1 cellular context compared by ENCODE assay signal in the genomic region with DNA sequence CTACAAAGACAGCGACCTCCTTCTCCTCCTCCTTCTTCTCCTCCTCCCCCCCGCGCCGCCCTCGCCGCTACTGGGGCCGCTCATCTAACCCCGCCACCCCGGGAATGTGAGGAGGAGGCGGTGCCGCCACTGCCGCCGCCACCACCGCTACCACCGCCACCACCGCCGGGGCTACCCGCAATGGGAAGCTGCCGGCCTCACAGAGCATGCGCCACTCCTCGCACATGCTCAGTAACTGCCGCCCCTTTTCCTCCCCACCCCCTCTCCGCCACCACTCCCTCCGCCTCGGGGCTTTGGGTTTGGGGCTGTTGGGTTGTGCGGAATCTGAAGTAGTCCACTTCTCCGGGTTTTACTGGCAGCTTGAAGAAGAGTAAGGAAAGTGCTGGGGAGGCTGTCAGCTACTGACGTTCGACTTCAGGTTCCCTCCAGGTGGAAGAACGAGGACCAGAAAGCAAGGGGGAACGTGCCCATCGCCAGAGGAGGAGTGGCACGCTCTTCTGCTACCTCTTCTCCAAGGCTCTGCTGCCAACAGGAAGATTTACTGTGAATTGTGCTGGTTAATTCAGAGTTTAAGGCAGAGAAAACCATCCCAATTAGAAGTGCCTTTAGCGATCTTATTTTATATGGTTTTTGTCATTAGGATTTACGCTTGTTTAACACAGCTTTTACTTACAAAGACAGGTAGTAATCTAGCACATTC.
A peak's percentile ranks its signal among the peaks of the same experiment; 100 is the strongest.
TF ChIP-seq lines count a peak whose summit lies in the region.

A gene with protein sequence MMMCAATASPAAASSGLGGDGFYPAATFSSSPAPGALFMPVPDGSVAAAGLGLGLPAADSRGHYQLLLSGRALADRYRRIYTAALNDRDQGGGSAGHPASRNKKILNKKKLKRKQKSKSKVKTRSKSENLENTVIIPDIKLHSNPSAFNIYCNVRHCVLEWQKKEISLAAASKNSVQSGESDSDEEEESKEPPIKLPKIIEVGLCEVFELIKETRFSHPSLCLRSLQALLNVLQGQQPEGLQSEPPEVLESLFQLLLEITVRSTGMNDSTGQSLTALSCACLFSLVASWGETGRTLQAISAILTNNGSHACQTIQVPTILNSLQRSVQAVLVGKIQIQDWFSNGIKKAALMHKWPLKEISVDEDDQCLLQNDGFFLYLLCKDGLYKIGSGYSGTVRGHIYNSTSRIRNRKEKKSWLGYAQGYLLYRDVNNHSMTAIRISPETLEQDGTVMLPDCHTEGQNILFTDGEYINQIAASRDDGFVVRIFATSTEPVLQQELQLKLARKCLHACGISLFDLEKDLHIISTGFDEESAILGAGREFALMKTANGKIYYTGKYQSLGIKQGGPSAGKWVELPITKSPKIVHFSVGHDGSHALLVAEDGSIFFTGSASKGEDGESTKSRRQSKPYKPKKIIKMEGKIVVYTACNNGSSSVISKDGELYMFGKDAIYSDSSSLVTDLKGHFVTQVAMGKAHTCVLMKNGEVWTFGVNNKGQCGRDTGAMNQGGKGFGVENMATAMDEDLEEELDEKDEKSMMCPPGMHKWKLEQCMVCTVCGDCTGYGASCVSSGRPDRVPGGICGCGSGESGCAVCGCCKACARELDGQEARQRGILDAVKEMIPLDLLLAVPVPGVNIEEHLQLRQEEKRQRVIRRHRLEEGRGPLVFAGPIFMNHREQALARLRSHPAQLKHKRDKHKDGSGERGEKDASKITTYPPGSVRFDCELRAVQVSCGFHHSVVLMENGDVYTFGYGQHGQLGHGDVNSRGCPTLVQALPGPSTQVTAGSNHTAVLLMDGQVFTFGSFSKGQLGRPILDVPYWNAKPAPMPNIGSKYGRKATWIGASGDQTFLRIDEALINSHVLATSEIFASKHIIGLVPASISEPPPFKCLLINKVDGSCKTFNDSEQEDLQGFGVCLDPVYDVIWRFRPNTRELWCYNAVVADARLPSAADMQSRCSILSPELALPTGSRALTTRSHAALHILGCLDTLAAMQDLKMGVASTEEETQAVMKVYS (N-terminal part only) (minus strand): TSS at position 190 of the 700 bp plus-strand sequence. CDS start 319 bp downstream, outside the sequence.

TF ChIP-seq in K562, 482 proteins besides CTCF, POLR2A, EP300 and RAD21 (continued from another document and continues in another):
- TF ChIP-seq, protein P1, sequence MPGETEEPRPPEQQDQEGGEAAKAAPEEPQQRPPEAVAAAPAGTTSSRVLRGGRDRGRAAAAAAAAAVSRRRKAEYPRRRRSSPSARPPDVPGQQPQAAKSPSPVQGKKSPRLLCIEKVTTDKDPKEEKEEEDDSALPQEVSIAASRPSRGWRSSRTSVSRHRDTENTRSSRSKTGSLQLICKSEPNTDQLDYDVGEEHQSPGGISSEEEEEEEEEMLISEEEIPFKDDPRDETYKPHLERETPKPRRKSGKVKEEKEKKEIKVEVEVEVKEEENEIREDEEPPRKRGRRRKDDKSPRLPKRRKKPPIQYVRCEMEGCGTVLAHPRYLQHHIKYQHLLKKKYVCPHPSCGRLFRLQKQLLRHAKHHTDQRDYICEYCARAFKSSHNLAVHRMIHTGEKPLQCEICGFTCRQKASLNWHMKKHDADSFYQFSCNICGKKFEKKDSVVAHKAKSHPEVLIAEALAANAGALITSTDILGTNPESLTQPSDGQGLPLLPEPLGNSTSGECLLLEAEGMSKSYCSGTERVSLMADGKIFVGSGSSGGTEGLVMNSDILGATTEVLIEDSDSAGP (CRISPR knock-in tag; IDR thresholded peaks at IDR 0.05), result no peak
- TF ChIP-seq NONO (IDR thresholded peaks at IDR 0.05; ENCODE audit: low read depth in 2 of 2, low read length in 1 of 2), result no peak
- TF ChIP-seq MIER1 (IDR thresholded peaks at IDR 0.05; ENCODE audit: low read depth), result no peak
- TF ChIP-seq NFATC3 (IDR thresholded peaks at IDR 0.05), result no peak
- no peak for TF ChIP-seq ZSCAN32 (CRISPR knock-in tag; IDR thresholded peaks at IDR 0.05)
- TF ChIP-seq ZNF766 (CRISPR knock-in tag; conservative IDR thresholded peaks at IDR 0.05), result no peak
- TF ChIP-seq HDAC2 (IDR thresholded peaks at IDR 0.05), result no peak
- TF ChIP-seq JUND (IDR thresholded peaks at IDR 0.05; ENCODE audit: borderline replicate concordance, low read depth, low read length), result peak; percentile 63; the same call in 1 of the 2 replicates
- peak; percentile 23; the same call in 1 of the 3 replicates for TF ChIP-seq JUND (tag; IDR thresholded peaks at IDR 0.05; ENCODE audit: borderline replicate concordance, low read depth, low read length)
- TF ChIP-seq TAF7 (tag; IDR thresholded peaks at IDR 0.05), result no peak
- TF ChIP-seq CBX1 (IDR thresholded peaks at IDR 0.05; ENCODE audit: low read depth), result peak; percentile 22; the same call in 1 of the 2 replicates
- no peak for TF ChIP-seq RBM17 (IDR thresholded peaks at IDR 0.05; ENCODE audit: borderline replicate concordance, low read depth, low read length)
- TF ChIP-seq, protein P2, sequence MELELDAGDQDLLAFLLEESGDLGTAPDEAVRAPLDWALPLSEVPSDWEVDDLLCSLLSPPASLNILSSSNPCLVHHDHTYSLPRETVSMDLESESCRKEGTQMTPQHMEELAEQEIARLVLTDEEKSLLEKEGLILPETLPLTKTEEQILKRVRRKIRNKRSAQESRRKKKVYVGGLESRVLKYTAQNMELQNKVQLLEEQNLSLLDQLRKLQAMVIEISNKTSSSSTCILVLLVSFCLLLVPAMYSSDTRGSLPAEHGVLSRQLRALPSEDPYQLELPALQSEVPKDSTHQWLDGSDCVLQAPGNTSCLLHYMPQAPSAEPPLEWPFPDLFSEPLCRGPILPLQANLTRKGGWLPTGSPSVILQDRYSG (tag; conservative IDR thresholded peaks at IDR 0.05; ENCODE audit: low read depth), result no peak
- no peak for TF ChIP-seq SNIP1 (IDR thresholded peaks at IDR 0.05; ENCODE audit: low read depth)
- no peak for TF ChIP-seq RBM34 (IDR thresholded peaks at IDR 0.05; ENCODE audit: borderline replicate concordance, insufficient read depth, low read length)
- no peak for TF ChIP-seq ZNF282 (CRISPR knock-in tag; IDR thresholded peaks at IDR 0.05)
- TF ChIP-seq, protein P3, sequence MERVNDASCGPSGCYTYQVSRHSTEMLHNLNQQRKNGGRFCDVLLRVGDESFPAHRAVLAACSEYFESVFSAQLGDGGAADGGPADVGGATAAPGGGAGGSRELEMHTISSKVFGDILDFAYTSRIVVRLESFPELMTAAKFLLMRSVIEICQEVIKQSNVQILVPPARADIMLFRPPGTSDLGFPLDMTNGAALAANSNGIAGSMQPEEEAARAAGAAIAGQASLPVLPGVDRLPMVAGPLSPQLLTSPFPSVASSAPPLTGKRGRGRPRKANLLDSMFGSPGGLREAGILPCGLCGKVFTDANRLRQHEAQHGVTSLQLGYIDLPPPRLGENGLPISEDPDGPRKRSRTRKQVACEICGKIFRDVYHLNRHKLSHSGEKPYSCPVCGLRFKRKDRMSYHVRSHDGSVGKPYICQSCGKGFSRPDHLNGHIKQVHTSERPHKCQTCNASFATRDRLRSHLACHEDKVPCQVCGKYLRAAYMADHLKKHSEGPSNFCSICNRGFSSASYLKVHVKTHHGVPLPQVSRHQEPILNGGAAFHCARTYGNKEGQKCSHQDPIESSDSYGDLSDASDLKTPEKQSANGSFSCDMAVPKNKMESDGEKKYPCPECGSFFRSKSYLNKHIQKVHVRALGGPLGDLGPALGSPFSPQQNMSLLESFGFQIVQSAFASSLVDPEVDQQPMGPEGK (CRISPR knock-in tag; IDR thresholded peaks at IDR 0.05; ENCODE audit: borderline replicate concordance), result no peak
- no peak for TF ChIP-seq ZNF174 (CRISPR knock-in tag; IDR thresholded peaks at IDR 0.05)
- no peak for TF ChIP-seq FOXJ2 (tag; IDR thresholded peaks at IDR 0.05)
- no peak for TF ChIP-seq ZBED1 (IDR thresholded peaks at IDR 0.05)
- TF ChIP-seq ZNF143 (CRISPR knock-in tag; IDR thresholded peaks at IDR 0.05), result no peak
- TF ChIP-seq, protein P4, sequence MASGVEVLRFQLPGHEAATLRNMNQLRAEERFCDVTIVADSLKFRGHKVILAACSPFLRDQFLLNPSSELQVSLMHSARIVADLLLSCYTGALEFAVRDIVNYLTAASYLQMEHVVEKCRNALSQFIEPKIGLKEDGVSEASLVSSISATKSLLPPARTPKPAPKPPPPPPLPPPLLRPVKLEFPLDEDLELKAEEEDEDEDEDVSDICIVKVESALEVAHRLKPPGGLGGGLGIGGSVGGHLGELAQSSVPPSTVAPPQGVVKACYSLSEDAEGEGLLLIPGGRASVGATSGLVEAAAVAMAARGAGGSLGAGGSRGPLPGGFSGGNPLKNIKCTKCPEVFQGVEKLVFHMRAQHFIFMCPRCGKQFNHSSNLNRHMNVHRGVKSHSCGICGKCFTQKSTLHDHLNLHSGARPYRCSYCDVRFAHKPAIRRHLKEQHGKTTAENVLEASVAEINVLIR (CRISPR knock-in tag; IDR thresholded peaks at IDR 0.05), result no peak
- TF ChIP-seq, protein P5, sequence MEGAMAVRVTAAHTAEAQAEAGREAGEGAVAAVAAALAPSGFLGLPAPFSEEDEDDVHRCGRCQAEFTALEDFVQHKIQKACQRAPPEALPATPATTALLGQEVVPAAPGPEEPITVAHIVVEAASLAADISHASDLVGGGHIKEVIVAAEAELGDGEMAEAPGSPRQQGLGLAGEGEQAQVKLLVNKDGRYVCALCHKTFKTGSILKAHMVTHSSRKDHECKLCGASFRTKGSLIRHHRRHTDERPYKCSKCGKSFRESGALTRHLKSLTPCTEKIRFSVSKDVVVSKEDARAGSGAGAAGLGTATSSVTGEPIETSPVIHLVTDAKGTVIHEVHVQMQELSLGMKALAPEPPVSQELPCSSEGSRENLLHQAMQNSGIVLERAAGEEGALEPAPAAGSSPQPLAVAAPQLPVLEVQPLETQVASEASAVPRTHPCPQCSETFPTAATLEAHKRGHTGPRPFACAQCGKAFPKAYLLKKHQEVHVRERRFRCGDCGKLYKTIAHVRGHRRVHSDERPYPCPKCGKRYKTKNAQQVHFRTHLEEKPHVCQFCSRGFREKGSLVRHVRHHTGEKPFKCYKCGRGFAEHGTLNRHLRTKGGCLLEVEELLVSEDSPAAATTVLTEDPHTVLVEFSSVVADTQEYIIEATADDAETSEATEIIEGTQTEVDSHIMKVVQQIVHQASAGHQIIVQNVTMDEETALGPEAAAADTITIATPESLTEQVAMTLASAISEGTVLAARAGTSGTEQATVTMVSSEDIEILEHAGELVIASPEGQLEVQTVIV (CRISPR knock-in tag; IDR thresholded peaks at IDR 0.05; ENCODE audit: borderline replicate concordance), result no peak
- TF ChIP-seq CHD4 (IDR thresholded peaks at IDR 0.05; ENCODE audit: insufficient read depth, insufficient replicate concordance, low read depth, low read length, poor library complexity, severe bottlenecking), result no peak
- TF ChIP-seq XRCC4 (IDR thresholded peaks at IDR 0.05; ENCODE audit: extremely low read depth, insufficient read depth, insufficient read length), result no peak
- TF ChIP-seq MCM7 (IDR thresholded peaks at IDR 0.05), result no peak
- no peak for TF ChIP-seq NR3C1 (CRISPR knock-in tag; IDR thresholded peaks at IDR 0.05)
- no peak for TF ChIP-seq FOXA3 (CRISPR knock-in tag; conservative IDR thresholded peaks at IDR 0.05 in 1 of 2, IDR thresholded peaks at IDR 0.05 in 1 of 2)
- TF ChIP-seq CREM (IDR thresholded peaks at IDR 0.05; ENCODE audit: low read depth), result peak; percentile 69
- TF ChIP-seq EHMT2 (IDR thresholded peaks at IDR 0.05), result peak; percentile 58; the same call in 1 of the 2 replicates
- no peak for TF ChIP-seq SOX6 (IDR thresholded peaks at IDR 0.05)
- TF ChIP-seq E2F3 (CRISPR knock-in tag; IDR thresholded peaks at IDR 0.05), result no peak
- no peak for TF ChIP-seq PHTF2 (CRISPR knock-in tag; IDR thresholded peaks at IDR 0.05)
- no peak for TF ChIP-seq ZNF347 (CRISPR knock-in tag; IDR thresholded peaks at IDR 0.05; ENCODE audit: low read depth)
- TF ChIP-seq NFE2L1 (tag; IDR thresholded peaks at IDR 0.05; ENCODE audit: borderline replicate concordance, low read depth), result no peak
- no peak for TF ChIP-seq ZNF224 (CRISPR knock-in tag; IDR thresholded peaks at IDR 0.05)
- TF ChIP-seq ZNF668 (CRISPR knock-in tag; IDR thresholded peaks at IDR 0.05), result no peak
- no peak for TF ChIP-seq MAFF (IDR thresholded peaks at IDR 0.05; ENCODE audit: low read length)
- no peak for TF ChIP-seq RHOXF2B (CRISPR knock-in tag; conservative IDR thresholded peaks at IDR 0.05)
- TF ChIP-seq BMI1 (IDR thresholded peaks at IDR 0.05; ENCODE audit: low read length), result no peak
- no peak for TF ChIP-seq NCOR1 (IDR thresholded peaks at IDR 0.05)
- TF ChIP-seq, protein P6, sequence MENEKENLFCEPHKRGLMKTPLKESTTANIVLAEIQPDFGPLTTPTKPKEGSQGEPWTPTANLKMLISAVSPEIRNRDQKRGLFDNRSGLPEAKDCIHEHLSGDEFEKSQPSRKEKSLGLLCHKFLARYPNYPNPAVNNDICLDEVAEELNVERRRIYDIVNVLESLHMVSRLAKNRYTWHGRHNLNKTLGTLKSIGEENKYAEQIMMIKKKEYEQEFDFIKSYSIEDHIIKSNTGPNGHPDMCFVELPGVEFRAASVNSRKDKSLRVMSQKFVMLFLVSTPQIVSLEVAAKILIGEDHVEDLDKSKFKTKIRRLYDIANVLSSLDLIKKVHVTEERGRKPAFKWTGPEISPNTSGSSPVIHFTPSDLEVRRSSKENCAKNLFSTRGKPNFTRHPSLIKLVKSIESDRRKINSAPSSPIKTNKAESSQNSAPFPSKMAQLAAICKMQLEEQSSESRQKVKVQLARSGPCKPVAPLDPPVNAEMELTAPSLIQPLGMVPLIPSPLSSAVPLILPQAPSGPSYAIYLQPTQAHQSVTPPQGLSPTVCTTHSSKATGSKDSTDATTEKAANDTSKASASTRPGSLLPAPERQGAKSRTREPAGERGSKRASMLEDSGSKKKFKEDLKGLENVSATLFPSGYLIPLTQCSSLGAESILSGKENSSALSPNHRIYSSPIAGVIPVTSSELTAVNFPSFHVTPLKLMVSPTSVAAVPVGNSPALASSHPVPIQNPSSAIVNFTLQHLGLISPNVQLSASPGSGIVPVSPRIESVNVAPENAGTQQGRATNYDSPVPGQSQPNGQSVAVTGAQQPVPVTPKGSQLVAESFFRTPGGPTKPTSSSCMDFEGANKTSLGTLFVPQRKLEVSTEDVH (IDR thresholded peaks at IDR 0.05; ENCODE audit: low read depth, partially characterized antibody), result no peak
- peak; percentile 99 for TF ChIP-seq ZBTB1 (CRISPR knock-in tag; IDR thresholded peaks at IDR 0.05; ENCODE audit: borderline replicate concordance, low read depth)
- TF ChIP-seq MBD2 (IDR thresholded peaks at IDR 0.05; ENCODE audit: borderline replicate concordance, low read depth), result no peak
